ENCODE assay signal across 25 cellular contexts in genomic region chr4:71816676-71817303, GRCh38. TPM values are rescaled to one million over a fixed set of nuclear protein-coding genes. Genes with fewer than 3 reads are reported as not detected.
"Had no signal": no experiment of that assay in that cellular context is flagged by ENCODE, and none has a peak within 500 bp of the region (broad histone marks: within the 10 kb centered on the region; RNA-seq: fewer than 3 reads in every experiment).

No MANE protein-coding gene starts in this region.

- H3K4me1 ChIP-seq: SJCRH30 had no signal

- DNase-seq: IMR-90, Karpas-422, KG1, MG63, NCI-H1092, NCI-H1105 treated with DMSO at 0.1 percent for 48 hours, NCI-H1417 treated with DMSO at 0.1 percent for 48 hours, NCI-H146, NCI-H1694 treated with DMSO at 0.1 percent for 48 hours, NCI-H1930, NCI-H2081, NCI-H2107, NCI-H2171, NCI-H226, NCI-H446, NCI-H510A, NCI-H524 treated with DMSO at 0.1 percent for 48 hours, NCI-H69, NCI-H774, PC-3, SHP77 treated with DMSO at 0.1 percent for 48 hours, SJCRH30 had no signal

- H3K9me3 ChIP-seq: MG63, SJCRH30 had no signal

- H3K27me3 ChIP-seq: MG63, SJCRH30 had no signal

- ATAC-seq: Panc1, PC-3 had no signal

- H3K36me3 ChIP-seq: MG63, SJCRH30 had no signal

- H3K4me3 ChIP-seq: MG63, SJCRH30 had no signal

- H3K27ac ChIP-seq: RWPE1, SJCRH30 had no signal

RNA-seq across cellular contexts. Expression of gene GC, which starts 32.9 kb away (rescaled TPM):
- total RNA-seq: HT-29, IMR-90, PC-3, SJCRH30 had no signal
- polyA plus RNA-seq: IMR-90 had no signal
